In genomic region chr4:176400816-176401461, GRCh38 we compare ENCODE assay signal across 20 cellular contexts.
DNase-seq lines count a peak whose midpoint lies in the region; ATAC-seq, FAIRE-seq and TF ChIP-seq lines count a peak whose summit lies in the region.
"Had no signal": no experiment of that assay in that cellular context is flagged by ENCODE, and none has a peak within 500 bp of the region (broad histone marks: within the 10 kb centered on the region; RNA-seq: fewer than 3 reads in every experiment).

No MANE protein-coding gene starts in this region.

- H2AFZ ChIP-seq in astrocyte (ENCODE audit: low read depth, low read length): no peak overlapping the region
- no peak overlapping the region for H2AFZ ChIP-seq in keratinocyte (ENCODE audit: control insufficient read depth, low read length)

- ATAC-seq in GM21447 (IDR thresholded peaks at IDR 0.05; ENCODE audit: unreplicated experiment): no peak
- ATAC-seq in GM19328 (IDR thresholded peaks at IDR 0.05; ENCODE audit: unreplicated experiment): no peak
- ATAC-seq: right cardiac atrium; stimulated activated effector memory CD8-positive, alpha-beta T cell treated with anti-CD3 and anti-CD28 coated beads, Interleukin-12 subunit alpha, Interleukin-12 subunit beta, amount 100 ng/mL, for 72 hours had no signal

- H3K36me3 ChIP-seq in astrocyte (ENCODE audit: insufficient read depth, low read length) (no peaks in the 10 kb centered on the region), keratinocyte (ENCODE audit: control insufficient read depth in 2 of 2, extremely low read depth in 1 of 2, insufficient read depth in 2 of 2, low read length in 2 of 2) (no peaks in the 10 kb centered on the region)
- H3K36me3 ChIP-seq: SJCRH30 had no signal

- no peaks in the 10 kb centered on the region for H3K79me2 ChIP-seq in astrocyte (ENCODE audit: insufficient read depth, low read length)
- H3K79me2 ChIP-seq in keratinocyte (ENCODE audit: control insufficient read depth, insufficient read depth, low read length): no peaks in the 10 kb centered on the region

- no peaks in the 10 kb centered on the region for H3K9me3 Mint-ChIP-seq in astrocyte (ENCODE audit: unreplicated experiment)

- DNase-seq in AG20443 (ENCODE audit: low spot score): peak; percentile 34
- peak; percentile 85 for DNase-seq in M059J (ENCODE audit: low read depth)
- DNase-seq in astrocyte (ENCODE audit: low read depth): peak; percentile 83
- DNase-seq in keratinocyte (ENCODE audit: low read depth, low spot score): no peak
- no peak for DNase-seq in NCI-H2227 (lab: John Stamatoyannopoulos, UW; ENCODE audit: unreplicated experiment)
- DNase-seq in medulla oblongata (ENCODE audit: extremely low spot score): no peak
- DNase-seq: activated naive CD4-positive, alpha-beta T cell treated with Interleukin-2 at 50 U/mL for 16 hours; CD4-positive, CD25-positive, alpha-beta regulatory T cell; hippocampal formation; KG1; NCI-H187; NCI-H526; right cardiac atrium; SJCRH30; stimulated activated CD4-positive, alpha-beta T cell treated with anti-CD3 and anti-CD28 coated beads, Interleukin-4, amount 100 ng/mL, for 4 hours had no signal

- H3K27ac ChIP-seq in astrocyte (ENCODE audit: low read depth, low read length): peak overlapping the region; percentile 73
- no peak overlapping the region for H3K27ac ChIP-seq in keratinocyte (ENCODE audit: control insufficient read depth, insufficient read depth, low read length)
- H3K27ac ChIP-seq: SJCRH30, VCaP had no signal

- peaks cover 12% of the 10 kb centered on the region for H3K4me1 Mint-ChIP-seq in astrocyte (ENCODE audit: low read depth, unreplicated experiment)
- H3K4me1 Mint-ChIP-seq: CD4-positive, CD25-positive, alpha-beta regulatory T cell; nephron; stimulated activated effector memory CD8-positive, alpha-beta T cell treated with anti-CD3 and anti-CD28 coated beads, Interleukin-12 subunit alpha, Interleukin-12 subunit beta, amount 100 ng/mL, for 72 hours had no signal

- H3K27me3 ChIP-seq in astrocyte (ENCODE audit: insufficient read depth, low read length) (no peaks in the 10 kb centered on the region), keratinocyte (ENCODE audit: control insufficient read depth, extremely low read depth, insufficient read depth, low read length) (no peaks in the 10 kb centered on the region)
- H3K27me3 ChIP-seq: SJCRH30 had no signal

- H3K9me3 ChIP-seq in astrocyte (ENCODE audit: insufficient read depth, low read depth, low read length) (no peaks in the 10 kb centered on the region), keratinocyte (ENCODE audit: control insufficient read depth, low read depth, low read length) (no peaks in the 10 kb centered on the region)
- H3K9me3 ChIP-seq: SJCRH30 had no signal

- H3K4me1 ChIP-seq in astrocyte (ENCODE audit: insufficient read depth, low read length): peaks cover 12% of the 10 kb centered on the region
- H3K4me1 ChIP-seq in keratinocyte (ENCODE audit: control insufficient read depth, extremely low read depth, insufficient read depth, low read length): peaks cover 3% of the 10 kb centered on the region
- H3K4me1 ChIP-seq: SJCRH30 had no signal

- dilution Hi-C loops in keratinocyte (cut with MboI; ENCODE audit: extremely low pct_ligation_motif_present, low sequenced_read_pairs): no loop called here

- no peak overlapping the region for H3K27ac Mint-ChIP-seq in astrocyte (ENCODE audit: unreplicated experiment)
- H3K27ac Mint-ChIP-seq: CD4-positive, CD25-positive, alpha-beta regulatory T cell; nephron; stimulated activated effector memory CD8-positive, alpha-beta T cell treated with anti-CD3 and anti-CD28 coated beads, Interleukin-12 subunit alpha, Interleukin-12 subunit beta, amount 100 ng/mL, for 72 hours had no signal

- no peaks in the 10 kb centered on the region for H3K36me3 Mint-ChIP-seq in astrocyte (ENCODE audit: low read depth, unreplicated experiment)
- H3K36me3 Mint-ChIP-seq: CD4-positive, CD25-positive, alpha-beta regulatory T cell; stimulated activated effector memory CD8-positive, alpha-beta T cell treated with anti-CD3 and anti-CD28 coated beads, Interleukin-12 subunit alpha, Interleukin-12 subunit beta, amount 100 ng/mL, for 72 hours had no signal

- H3K9me1 ChIP-seq in keratinocyte (ENCODE audit: control insufficient read depth, extremely low read depth, insufficient read depth, low read length): no peaks in the 10 kb centered on the region

- H3K4me3 ChIP-seq in astrocyte (ENCODE audit: insufficient read depth, low read depth, low read length): no peak overlapping the region
- no peak overlapping the region for H3K4me3 ChIP-seq in keratinocyte (ENCODE audit: control insufficient read depth in 2 of 3, extremely low read depth in 1 of 3, insufficient read depth in 2 of 3, low read depth in 1 of 3, low read length in 3 of 3)
- H3K4me3 ChIP-seq: SJCRH30 had no signal

- peak overlapping the region; percentile 20 for H3K9ac ChIP-seq in astrocyte (ENCODE audit: low read length)
- H3K9ac ChIP-seq in keratinocyte (ENCODE audit: control insufficient read depth, extremely low read depth, insufficient read depth, low read length): no peak overlapping the region

- H3K27me3 Mint-ChIP-seq in astrocyte (ENCODE audit: low read depth, unreplicated experiment): no peaks in the 10 kb centered on the region

- H3K4me3 Mint-ChIP-seq in astrocyte (ENCODE audit: unreplicated experiment): no peak overlapping the region
- H3K4me3 Mint-ChIP-seq: CD4-positive, CD25-positive, alpha-beta regulatory T cell; nephron; stimulated activated effector memory CD8-positive, alpha-beta T cell treated with anti-CD3 and anti-CD28 coated beads, Interleukin-12 subunit alpha, Interleukin-12 subunit beta, amount 100 ng/mL, for 72 hours had no signal

- FAIRE-seq in astrocyte (lab: Jason Lieb, UNC): no peak
- FAIRE-seq in keratinocyte (lab: Jason Lieb, UNC): peak; percentile 32

- H3K4me2 ChIP-seq in astrocyte (ENCODE audit: low read length) (peak overlapping the region; percentile 40), keratinocyte (ENCODE audit: control insufficient read depth, extremely low read depth, insufficient read depth, low read depth, low read length) (no peak overlapping the region)

- H4K20me1 ChIP-seq in astrocyte (ENCODE audit: insufficient read depth, low read length) (no peaks in the 10 kb centered on the region), keratinocyte (ENCODE audit: control insufficient read depth, extremely low read depth, insufficient read depth, low read length) (no peaks in the 10 kb centered on the region)

- TF ChIP-seq CTCF in astrocyte (IDR thresholded peaks at IDR 0.05; ENCODE audit: insufficient read depth, low read depth, low read length) (no peak), keratinocyte (optimal IDR thresholded peaks at IDR 0.05 in 1 of 3, IDR thresholded peaks at IDR 0.05 in 1 of 3, conservative IDR thresholded peaks at IDR 0.05 in 1 of 3; ENCODE audit: extremely low read depth in 1 of 3, insufficient read depth in 2 of 3, low read length in 3 of 3) (no peak)

Comparison
In these comparisons a context has a peak if more than half of its experiments do, and no peak if none do; other contexts are left out.
1. DNase-seq: peak in AG20443 (single experiment), M059J (single experiment) and astrocyte (single experiment); none in keratinocyte (single experiment), NCI-H2227 (single experiment) and medulla oblongata (single experiment).